18 cellular contexts compared by ENCODE assay signal in genomic region chr10:80068270-80068669, GRCh38.
"Had no signal": no experiment of that assay in that cellular context is flagged by ENCODE, and none has a peak within 500 bp of the region (broad histone marks: within the 10 kb centered on the region; RNA-seq: fewer than 3 reads in every experiment).

No MANE protein-coding gene starts in this region.

- H3K36me3 Mint-ChIP-seq: stimulated activated effector memory CD8-positive, alpha-beta T cell treated with anti-CD3 and anti-CD28 coated beads, Interleukin-12 subunit alpha, Interleukin-12 subunit beta, amount 100 ng/mL, for 72 hours; type B pancreatic cell had no signal

- ATAC-seq: effector memory CD8-positive, alpha-beta T cell; naive thymus-derived CD8-positive, alpha-beta T cell; stimulated activated effector memory CD8-positive, alpha-beta T cell treated with anti-CD3 and anti-CD28 coated beads, Interleukin-12 subunit alpha, Interleukin-12 subunit beta, amount 100 ng/mL, for 72 hours; stimulated activated naive CD8-positive, alpha-beta T cell treated with anti-CD3 and anti-CD28 coated beads, Interleukin-15, Interleukin-2, amounts not matched to agents 100 U/mL and 50 U/mL, for 24 hours had no signal

- H3K9me3 ChIP-seq: esophagus squamous epithelium, right atrium auricular region, suprapubic skin, thyroid gland had no signal

- H3K36me3 ChIP-seq: esophagus squamous epithelium, right atrium auricular region, suprapubic skin, thyroid gland had no signal

- H3K27ac Mint-ChIP-seq: dendritic cell treated with granulocyte-macrophage colony-stimulating factor and Interleukin-4, amounts not matched to agents 40 ng/mL and 50 ng/mL, for 4 days; effector memory CD8-positive, alpha-beta T cell; naive thymus-derived CD8-positive, alpha-beta T cell; stimulated activated effector memory CD8-positive, alpha-beta T cell treated with anti-CD3 and anti-CD28 coated beads, Interleukin-12 subunit alpha, Interleukin-12 subunit beta, amount 100 ng/mL, for 72 hours; type B pancreatic cell had no signal

- H3K27me3 ChIP-seq: esophagus squamous epithelium, right atrium auricular region, suprapubic skin, thyroid gland had no signal

- H3K4me1 ChIP-seq: esophagus squamous epithelium, suprapubic skin, thyroid gland had no signal

- H3K4me3 Mint-ChIP-seq: dendritic cell treated with granulocyte-macrophage colony-stimulating factor and Interleukin-4, amounts not matched to agents 40 ng/mL and 50 ng/mL, for 4 days; effector memory CD8-positive, alpha-beta T cell; naive thymus-derived CD8-positive, alpha-beta T cell; stimulated activated effector memory CD8-positive, alpha-beta T cell treated with anti-CD3 and anti-CD28 coated beads, Interleukin-12 subunit alpha, Interleukin-12 subunit beta, amount 100 ng/mL, for 72 hours; type B pancreatic cell had no signal

- H3K4me2 ChIP-seq: smooth muscle cell had no signal

- H3K4me3 ChIP-seq: esophagus squamous epithelium, right atrium auricular region, smooth muscle cell, suprapubic skin, thyroid gland had no signal

- FAIRE-seq: colon, islet of Langerhans, urothelium cell line had no signal

- DNase-seq: effector memory CD8-positive, alpha-beta T cell; esophagus squamous epithelium; foreskin fibroblast; kidney glomerular epithelial cell; naive thymus-derived CD8-positive, alpha-beta T cell; stimulated activated CD4-positive, alpha-beta T cell treated with anti-CD3 and anti-CD28 coated beads, Interleukin-4, amount 100 ng/mL, for 1 hour; stimulated activated CD8-positive, alpha-beta memory T cell treated with anti-CD3 and anti-CD28 coated beads, Interleukin-4, amount 100 ng/mL, for 48 hours; stimulated activated naive CD8-positive, alpha-beta T cell treated with anti-CD3 and anti-CD28 coated beads, Interleukin-15, Interleukin-2, amounts not matched to agents 100 U/mL and 50 U/mL, for 24 hours; thyroid gland had no signal

- H3K9me3 Mint-ChIP-seq: dendritic cell treated with granulocyte-macrophage colony-stimulating factor and Interleukin-4, amounts not matched to agents 40 ng/mL and 50 ng/mL, for 4 days; effector memory CD8-positive, alpha-beta T cell; stimulated activated effector memory CD8-positive, alpha-beta T cell treated with anti-CD3 and anti-CD28 coated beads, Interleukin-12 subunit alpha, Interleukin-12 subunit beta, amount 100 ng/mL, for 72 hours had no signal

- H3K27me3 Mint-ChIP-seq: effector memory CD8-positive, alpha-beta T cell; type B pancreatic cell had no signal

- H3K4me1 Mint-ChIP-seq: naive thymus-derived CD8-positive, alpha-beta T cell; stimulated activated effector memory CD8-positive, alpha-beta T cell treated with anti-CD3 and anti-CD28 coated beads, Interleukin-12 subunit alpha, Interleukin-12 subunit beta, amount 100 ng/mL, for 72 hours had no signal

- H3K27ac ChIP-seq: esophagus squamous epithelium, right atrium auricular region, suprapubic skin, thyroid gland had no signal
